15 cellular contexts compared by ENCODE assay signal in the genomic region with DNA sequence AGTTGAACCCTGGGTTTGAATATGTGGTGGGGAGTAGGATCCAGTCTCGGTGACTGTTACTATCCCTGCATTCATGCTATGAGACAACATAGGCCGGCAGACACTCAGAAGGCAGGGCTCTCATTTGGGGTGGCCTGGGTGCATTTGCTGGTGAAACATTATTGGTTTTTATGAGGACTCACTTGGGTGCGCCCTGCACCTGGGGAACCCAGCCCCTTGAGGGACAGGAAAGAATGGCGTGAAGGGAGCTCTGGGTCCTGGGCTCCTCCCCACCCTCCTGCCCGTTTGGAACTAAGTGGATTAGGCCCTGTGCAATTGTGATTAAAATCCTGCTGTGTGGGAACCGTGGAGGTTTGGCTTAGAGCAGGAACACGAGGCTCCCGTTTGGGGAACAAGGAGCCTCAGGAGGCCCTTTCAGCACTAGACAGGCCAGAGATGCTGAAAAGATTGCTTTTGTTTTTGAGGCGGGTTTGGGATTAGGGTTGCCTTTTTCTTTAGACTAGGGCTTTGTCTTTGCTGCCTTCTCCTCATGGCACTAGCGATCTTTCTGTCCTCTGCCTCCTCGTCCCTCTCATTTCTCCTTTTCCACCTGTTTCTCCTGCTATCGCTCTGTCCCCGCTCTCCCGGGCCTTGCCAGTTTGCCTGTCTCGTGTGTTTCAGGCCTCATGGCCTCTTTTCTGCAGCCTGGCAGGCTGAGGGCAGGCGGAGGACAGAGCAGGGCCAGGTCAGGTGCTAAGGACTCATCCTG. TPM values are rescaled to one million over a fixed set of nuclear protein-coding genes. Genes with fewer than 3 reads are reported as not detected.
A peak's percentile ranks its signal among the peaks of the same experiment; 100 is the strongest.
DNase-seq lines count a peak whose midpoint lies in the region; ATAC-seq, FAIRE-seq and TF ChIP-seq lines count a peak whose summit lies in the region.
"Had no signal": no experiment of that assay in that cellular context is flagged by ENCODE, and none has a peak within 500 bp of the region (broad histone marks: within the 10 kb centered on the region; RNA-seq: fewer than 3 reads in every experiment).

No MANE protein-coding gene starts in this region.

- H3K27me3 ChIP-seq in BLaER1: no peaks in the 10 kb centered on the region
- no peaks in the 10 kb centered on the region for H3K27me3 ChIP-seq in left lung

- peaks cover 94% of the 10 kb centered on the region for H4K20me1 ChIP-seq in BLaER1

- peak; percentile 51 for FAIRE-seq in GM19239 (lab: Jason Lieb, UNC)
- FAIRE-seq: K562 had no signal

- H3K4me1 ChIP-seq in BLaER1 (peaks cover 67% of the 10 kb centered on the region), left lung (peaks cover 15 to 100% of the 10 kb centered on the region in 2 donors)

- peaks cover 46% of the 10 kb centered on the region for H3K36me3 ChIP-seq in BLaER1
- H3K36me3 ChIP-seq in left lung: peaks cover 0 to 10% of the 10 kb centered on the region in 2 donors

- no peaks in the 10 kb centered on the region for H3K9me3 Mint-ChIP-seq in activated T-helper 1 cell treated with anti-CD3 and anti-CD28 coated beads, Interleukin-12 subunit alpha, Interleukin-12 subunit beta, Interleukin-2, Interleukin-4 antibody, amounts not matched to agents 30 ng/mL and 10 ng/mL and 1 ng/mL, durations not matched to agents 14 hours and 24 hours and 36 hours
- no peaks in the 10 kb centered on the region for H3K9me3 Mint-ChIP-seq in progenitor cell of endocrine pancreas (ENCODE audit: low read depth)
- H3K9me3 Mint-ChIP-seq: neural crest cell; stimulated activated memory B cell treated with anti-CD40 and anti-IgM and Interleukin-4, amounts not matched to agents 10 μg/mL and 1 μg/mL and 100 μg/mL, for 72 hours had no signal

- H3K4me3 ChIP-seq in BLaER1 (no peak overlapping the region), left lung (no peak overlapping the region)
- H3K4me3 ChIP-seq: K562 had no signal

- TF ChIP-seq CTCF in left lung (IDR thresholded peaks at IDR 0.05) (no peak), progenitor cell of endocrine pancreas (IDR thresholded peaks at IDR 0.05; ENCODE audit: unreplicated experiment) (no peak)

- peaks cover 1% of the 10 kb centered on the region for H3K27me3 Mint-ChIP-seq in activated T-helper 1 cell treated with anti-CD3 and anti-CD28 coated beads, Interleukin-12 subunit alpha, Interleukin-12 subunit beta, Interleukin-2, Interleukin-4 antibody, amounts not matched to agents 30 ng/mL and 10 ng/mL and 1 ng/mL, durations not matched to agents 14 hours and 24 hours and 36 hours (ENCODE audit: insufficient read depth)
- no peaks in the 10 kb centered on the region for H3K27me3 Mint-ChIP-seq in progenitor cell of endocrine pancreas
- H3K27me3 Mint-ChIP-seq: stimulated activated memory B cell treated with anti-CD40 and anti-IgM and Interleukin-4, amounts not matched to agents 10 μg/mL and 1 μg/mL and 100 μg/mL, for 72 hours had no signal

- no peak for ATAC-seq in left lung
- no peak for ATAC-seq in HG03520 (IDR thresholded peaks at IDR 0.05; ENCODE audit: unreplicated experiment)
- ATAC-seq in GM19023 (IDR thresholded peaks at IDR 0.05; ENCODE audit: unreplicated experiment): no peak
- ATAC-seq: K562; stimulated activated memory B cell treated with anti-CD40 and anti-IgM and Interleukin-4, amounts not matched to agents 10 μg/mL and 1 μg/mL and 100 μg/mL, for 72 hours had no signal

- intact Hi-C loops in activated T-helper 1 cell treated with anti-CD3 and anti-CD28 coated beads, Interleukin-12 subunit alpha, Interleukin-12 subunit beta, Interleukin-2, Interleukin-4 antibody, amounts not matched to agents 30 ng/mL and 10 ng/mL and 1 ng/mL, durations not matched to agents 14 hours and 24 hours and 36 hours (cut with micrococcal nuclease): no loop called here
- intact Hi-C loops in left lung (cut with DNase I): no loop called here

- DNase-seq in GM19239 (ENCODE audit: insufficient read length, low spot score) (no peak), left lung (no peak), progenitor cell of endocrine pancreas (ENCODE audit: low spot score, unreplicated experiment) (no peak), NCI-H226 (no peak)
- DNase-seq in activated T-helper 1 cell treated with anti-CD3 and anti-CD28 coated beads, Interleukin-12 subunit alpha, Interleukin-12 subunit beta, Interleukin-2, Interleukin-4 antibody, amounts not matched to agents 30 ng/mL and 10 ng/mL and 1 ng/mL, durations not matched to agents 14 hours and 24 hours and 36 hours (ENCODE audit: low spot score): no peak
- DNase-seq: activated CD8-positive, alpha-beta memory T cell treated with anti-CD3 and anti-CD28 coated beads, Interleukin-2, amount 50 U/mL, for 48 hours; NCI-H187 treated with DMSO at 0.1 percent for 48 hours; NK-92 treated with Interleukin-12 subunit alpha and Interleukin-12 subunit beta, amount 100 ng/mL, for 24 hours; T-helper 9 cell had no signal

- peak overlapping the region; percentile 12 for H3K27ac Mint-ChIP-seq in activated T-helper 1 cell treated with anti-CD3 and anti-CD28 coated beads, Interleukin-12 subunit alpha, Interleukin-12 subunit beta, Interleukin-2, Interleukin-4 antibody, amounts not matched to agents 30 ng/mL and 10 ng/mL and 1 ng/mL, durations not matched to agents 14 hours and 24 hours and 36 hours
- no peak overlapping the region for H3K27ac Mint-ChIP-seq in progenitor cell of endocrine pancreas

- peaks cover 90% of the 10 kb centered on the region for H3K4me1 Mint-ChIP-seq in activated T-helper 1 cell treated with anti-CD3 and anti-CD28 coated beads, Interleukin-12 subunit alpha, Interleukin-12 subunit beta, Interleukin-2, Interleukin-4 antibody, amounts not matched to agents 30 ng/mL and 10 ng/mL and 1 ng/mL, durations not matched to agents 14 hours and 24 hours and 36 hours (ENCODE audit: low read depth)
- H3K4me1 Mint-ChIP-seq in progenitor cell of endocrine pancreas (ENCODE audit: low read depth): peaks cover 1% of the 10 kb centered on the region

- peaks cover 44% of the 10 kb centered on the region for H3K36me3 Mint-ChIP-seq in activated T-helper 1 cell treated with anti-CD3 and anti-CD28 coated beads, Interleukin-12 subunit alpha, Interleukin-12 subunit beta, Interleukin-2, Interleukin-4 antibody, amounts not matched to agents 30 ng/mL and 10 ng/mL and 1 ng/mL, durations not matched to agents 14 hours and 24 hours and 36 hours (ENCODE audit: low read depth)
- no peaks in the 10 kb centered on the region for H3K36me3 Mint-ChIP-seq in progenitor cell of endocrine pancreas (ENCODE audit: insufficient read depth)

- peak overlapping the region; percentile 67 for H3K4me2 ChIP-seq in BLaER1

- H3K9me3 ChIP-seq in BLaER1: no peaks in the 10 kb centered on the region
- no peaks in the 10 kb centered on the region for H3K9me3 ChIP-seq in left lung

- no peak overlapping the region for H3K27ac ChIP-seq in BLaER1
- H3K27ac ChIP-seq in left lung: peak overlapping the region; percentile 14 to 77

- no peak overlapping the region for H3K9ac ChIP-seq in BLaER1

- peak overlapping the region; percentile 65 for H3K4me3 Mint-ChIP-seq in activated T-helper 1 cell treated with anti-CD3 and anti-CD28 coated beads, Interleukin-12 subunit alpha, Interleukin-12 subunit beta, Interleukin-2, Interleukin-4 antibody, amounts not matched to agents 30 ng/mL and 10 ng/mL and 1 ng/mL, durations not matched to agents 14 hours and 24 hours and 36 hours
- no peak overlapping the region for H3K4me3 Mint-ChIP-seq in progenitor cell of endocrine pancreas (ENCODE audit: low read depth)
- H3K4me3 Mint-ChIP-seq: neural crest cell; stimulated activated memory B cell treated with anti-CD40 and anti-IgM and Interleukin-4, amounts not matched to agents 10 μg/mL and 1 μg/mL and 100 μg/mL, for 72 hours had no signal

RNA-seq across cellular contexts. Expression of a gene that starts 8.4 kb away (rescaled TPM):
- total RNA-seq in activated T-helper 1 cell treated with anti-CD3 and anti-CD28 coated beads, Interleukin-12 subunit alpha, Interleukin-12 subunit beta, Interleukin-2, Interleukin-4 antibody, amounts not matched to agents 30 ng/mL and 10 ng/mL and 1 ng/mL, durations not matched to agents 14 hours and 24 hours and 36 hours: 191 and 201 TPM in 2 replicates
- total RNA-seq in left lung: 100 to 1,000 TPM in 1 of 2 donors, 10 to 100 TPM in 1; 98.6 to 118 TPM
- total RNA-seq in progenitor cell of endocrine pancreas: 40.8 and 42.6 TPM in 2 replicates

RNA-seq across cellular contexts. Expression of a gene that starts 13.7 kb away (rescaled TPM):
- total RNA-seq in activated T-helper 1 cell treated with anti-CD3 and anti-CD28 coated beads, Interleukin-12 subunit alpha, Interleukin-12 subunit beta, Interleukin-2, Interleukin-4 antibody, amounts not matched to agents 30 ng/mL and 10 ng/mL and 1 ng/mL, durations not matched to agents 14 hours and 24 hours and 36 hours: 334 and 341 TPM in 2 replicates
- total RNA-seq in left lung (10 to 100 TPM; 42.5 to 55.2 TPM), progenitor cell of endocrine pancreas (4.9 and 5.2 TPM in 2 replicates)

RNA-seq across cellular contexts. Expression of a gene that starts 49.4 kb away (rescaled TPM):
- total RNA-seq in activated T-helper 1 cell treated with anti-CD3 and anti-CD28 coated beads, Interleukin-12 subunit alpha, Interleukin-12 subunit beta, Interleukin-2, Interleukin-4 antibody, amounts not matched to agents 30 ng/mL and 10 ng/mL and 1 ng/mL, durations not matched to agents 14 hours and 24 hours and 36 hours: 1.5 and 1.6 TPM in 2 replicates
- total RNA-seq in left lung: 1 to 10 TPM in 1 of 2 donors, under 1 TPM in 1; 0.34 to 1.4 TPM
- 10.0 and 10.6 TPM in 2 replicates for total RNA-seq in progenitor cell of endocrine pancreas

RNA-seq across cellular contexts. Expression of a gene that starts 56.0 kb away (rescaled TPM):
- 54.1 and 58.0 TPM in 2 replicates for total RNA-seq in activated T-helper 1 cell treated with anti-CD3 and anti-CD28 coated beads, Interleukin-12 subunit alpha, Interleukin-12 subunit beta, Interleukin-2, Interleukin-4 antibody, amounts not matched to agents 30 ng/mL and 10 ng/mL and 1 ng/mL, durations not matched to agents 14 hours and 24 hours and 36 hours
- total RNA-seq in left lung: 10 to 100 TPM; 24.0 to 27.6 TPM
- total RNA-seq in progenitor cell of endocrine pancreas: 23.0 and 23.7 TPM in 2 replicates

RNA-seq across cellular contexts. Expression of a gene that starts 57.8 kb away (rescaled TPM):
- total RNA-seq in activated T-helper 1 cell treated with anti-CD3 and anti-CD28 coated beads, Interleukin-12 subunit alpha, Interleukin-12 subunit beta, Interleukin-2, Interleukin-4 antibody, amounts not matched to agents 30 ng/mL and 10 ng/mL and 1 ng/mL, durations not matched to agents 14 hours and 24 hours and 36 hours: 21.5 and 21.9 TPM in 2 replicates
- 1 to 10 TPM; 6.2 to 6.6 TPM for total RNA-seq in left lung
- 12.0 and 12.5 TPM in 2 replicates for total RNA-seq in progenitor cell of endocrine pancreas
